ENCODE assay signal across 8 cellular contexts in genomic region chr19:17511724-17512573, GRCh38. TPM values are rescaled to one million over a fixed set of nuclear protein-coding genes. Genes with fewer than 3 reads are reported as not detected.
DNase-seq lines count a peak whose midpoint lies in the region; ATAC-seq and TF ChIP-seq lines count a peak whose summit lies in the region.

No MANE protein-coding gene starts in this region.

- peak overlapping the region; percentile 85 for H3K27ac ChIP-seq in ACC112 (ENCODE audit: low read depth, low read length)

- peaks cover 7% of the 10 kb centered on the region for H3K4me1 ChIP-seq in ACC112 (ENCODE audit: control insufficient read depth, insufficient read depth, low read length, unreplicated experiment)

- peaks cover 29% of the 10 kb centered on the region for H3K79me2 ChIP-seq in ACC112 (ENCODE audit: control insufficient read depth, insufficient read depth, low read length, unreplicated experiment)

- DNase-seq in NCI-H2196 treated with DMSO at 0.1 percent for 48 hours (lab: John Stamatoyannopoulos, UW; ENCODE audit: unreplicated experiment) (peak; percentile 73), chondrocyte (ENCODE audit: low spot score) (peak; percentile 96), left kidney (ENCODE audit: low read depth, low spot score) (peak; percentile 92)
- DNase-seq in activated CD4-positive, alpha-beta T cell treated with anti-CD3 and anti-CD28 coated beads for 1 hour: peak; percentile 74
- peak; percentile 90 for DNase-seq in stimulated activated CD4-positive, alpha-beta T cell treated with anti-CD3 and anti-CD28 coated beads, Interleukin-1b, Interleukin-23, amount 100 ng/mL, for 48 hours

- H3K36me3 Mint-ChIP-seq in chondrocyte (ENCODE audit: low read depth): peaks cover 10% of the 10 kb centered on the region

- peaks cover under 1% of the 10 kb centered on the region for H3K9me3 Mint-ChIP-seq in chondrocyte (ENCODE audit: low read depth)

- H3K27me3 Mint-ChIP-seq in chondrocyte (ENCODE audit: low read depth): no peaks in the 10 kb centered on the region

- H3K4me1 Mint-ChIP-seq in chondrocyte (ENCODE audit: low read depth): peaks cover 45% of the 10 kb centered on the region

- peak overlapping the region; percentile 86 for H3K4me3 ChIP-seq in ACC112 (ENCODE audit: low read depth, low read length)

- peak; percentile 45 for ATAC-seq in GM18517 (IDR thresholded peaks at IDR 0.05; ENCODE audit: unreplicated experiment)
- ATAC-seq in HG03039 (IDR thresholded peaks at IDR 0.05; ENCODE audit: unreplicated experiment): peak; percentile 55

- peak overlapping the region; percentile 89 for H3K4me3 Mint-ChIP-seq in chondrocyte (ENCODE audit: unreplicated experiment)

- peak overlapping the region; percentile 83 for H2AFZ ChIP-seq in ACC112 (ENCODE audit: low read length, unreplicated experiment)

- H3K36me3 ChIP-seq in ACC112 (ENCODE audit: insufficient read depth, low read length): peaks cover 11% of the 10 kb centered on the region; the same call in 1 of the 2 replicates

- H3K27ac Mint-ChIP-seq in chondrocyte (ENCODE audit: unreplicated experiment): peak overlapping the region; percentile 57

- peak; percentile 54 for TF ChIP-seq CTCF in chondrocyte (IDR thresholded peaks at IDR 0.05)

- H3K27me3 ChIP-seq in ACC112 (ENCODE audit: insufficient read depth, low read length): no peaks in the 10 kb centered on the region

RNA-seq across cellular contexts. Expression of gene PGLS, which starts 0.5 kb away (rescaled TPM):
- 73.7 to 112 TPM (median 108 TPM) in 3 replicates for total RNA-seq in chondrocyte

RNA-seq across cellular contexts. Expression of gene SLC27A1, which starts 41.6 kb away (rescaled TPM):
- 6.8 to 7.9 TPM (median 7.7 TPM) in 3 replicates for total RNA-seq in chondrocyte

RNA-seq across cellular contexts. Expression of gene COLGALT1, which starts 43.5 kb away (rescaled TPM):
- total RNA-seq in chondrocyte: 113 to 146 TPM (median 140 TPM) in 3 replicates

RNA-seq across cellular contexts. Expression of gene NXNL1, which starts 51.2 kb away (rescaled TPM):
- not detected in 3 replicates for total RNA-seq in chondrocyte

Comparison
In these comparisons a context has a peak if more than half of its experiments do, and no peak if none do; other contexts are left out.
1. Peak in every context shown above with its lines: DNase-seq, ATAC-seq, H3K4me3 ChIP-seq and H3K27ac ChIP-seq.